In the genomic region with DNA sequence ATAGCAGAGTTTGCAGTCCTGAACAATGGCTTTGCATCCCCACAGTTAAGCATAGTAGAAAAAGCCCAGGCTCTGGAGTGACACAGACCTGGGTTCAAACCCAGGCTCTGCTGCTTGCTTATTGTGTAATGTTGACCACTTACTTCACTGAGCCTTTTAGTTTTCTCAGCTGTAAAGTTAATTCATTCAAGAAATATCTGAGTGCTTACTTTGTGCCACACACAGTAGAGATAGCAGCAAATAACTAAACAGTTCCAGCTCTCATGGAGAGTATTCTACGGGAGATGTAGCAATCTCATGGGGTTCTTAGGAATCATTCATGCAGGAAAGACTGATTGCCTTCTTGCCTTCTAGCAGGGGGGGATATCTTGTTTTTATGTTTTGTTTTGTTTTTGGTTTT, we compare ENCODE assay signal across 19 cellular contexts.
A peak's percentile ranks its signal among the peaks of the same experiment; 100 is the strongest.
DNase-seq lines count a peak whose midpoint lies in the region; ATAC-seq, FAIRE-seq and TF ChIP-seq lines count a peak whose summit lies in the region.
"Had no signal": no experiment of that assay in that cellular context is flagged by ENCODE, and none has a peak within 500 bp of the region (broad histone marks: within the 10 kb centered on the region; RNA-seq: fewer than 3 reads in every experiment).

No MANE protein-coding gene starts in this region.

- H3K4me1 Mint-ChIP-seq in CD14-positive monocyte: no peaks in the 10 kb centered on the region
- H3K4me1 Mint-ChIP-seq: CD4-positive, CD25-positive, alpha-beta regulatory T cell had no signal

- H3F3A ChIP-seq in PC-3 (ENCODE audit: low read length, unreplicated experiment): peaks cover 7% of the 10 kb centered on the region

- no peaks in the 10 kb centered on the region for H3K27me3 ChIP-seq in PC-3 (ENCODE audit: low read length)
- H3K27me3 ChIP-seq in parathyroid adenoma (ENCODE audit: control insufficient read depth, insufficient read depth, low read length): no peaks in the 10 kb centered on the region
- H3K27me3 ChIP-seq: SJCRH30 had no signal

- ATAC-seq in PC-3 (no peak), HG03521 (IDR thresholded peaks at IDR 0.05; ENCODE audit: unreplicated experiment) (no peak)
- ATAC-seq: K562 had no signal

- intact Hi-C loops in PC-3 (cut with micrococcal nuclease) (loop anchor here (5.0 kb wide), 1 partner anchor 114 kb away; no protein-coding TSS in a partner anchor), CD14-positive monocyte (cut with micrococcal nuclease) (no loop called here)

- TF ChIP-seq CTCF in PC-3 (conservative IDR thresholded peaks at IDR 0.05; ENCODE audit: low read depth, low read length): no peak
- TF ChIP-seq CTCF in parathyroid adenoma (IDR thresholded peaks at IDR 0.05): no peak
- no peak for TF ChIP-seq CTCF in CD14-positive monocyte (IDR thresholded peaks at IDR 0.05)

- H2AFZ ChIP-seq in PC-3 (ENCODE audit: low read length) (no peak overlapping the region), parathyroid adenoma (no peak overlapping the region)

- no peaks in the 10 kb centered on the region for H3K9me2 ChIP-seq in PC-3 (replicated peaks; ENCODE audit: low read length)

- peaks cover 0 to 3% (median 0%) of the 10 kb centered on the region in 7 donors for H3K9me3 Mint-ChIP-seq in CD14-positive monocyte
- H3K9me3 Mint-ChIP-seq: CD4-positive, CD25-positive, alpha-beta regulatory T cell had no signal

- H3K27ac ChIP-seq in PC-3 (ENCODE audit: low read length) (peak overlapping the region; percentile 100), parathyroid adenoma (peak overlapping the region; percentile 95)
- H3K27ac ChIP-seq: SJCRH30 had no signal

- no peak overlapping the region for H3K27ac Mint-ChIP-seq in CD14-positive monocyte
- H3K27ac Mint-ChIP-seq: CD4-positive, CD25-positive, alpha-beta regulatory T cell; H9 had no signal

- no peak for TF ChIP-seq POLR2A in H54 (IDR thresholded peaks at IDR 0.05; ENCODE audit: low read depth, low read length)

- H3K4me1 ChIP-seq in PC-3 (ENCODE audit: insufficient read depth, low read length) (peaks cover 36% of the 10 kb centered on the region), parathyroid adenoma (peaks cover 20% of the 10 kb centered on the region)
- H3K4me1 ChIP-seq: Caco-2, SJCRH30 had no signal

- no peaks in the 10 kb centered on the region for H3K9me3 ChIP-seq in PC-3 (ENCODE audit: low read length)
- H3K9me3 ChIP-seq in parathyroid adenoma (ENCODE audit: control insufficient read depth, low read length): no peaks in the 10 kb centered on the region
- H3K9me3 ChIP-seq: Caco-2, SJCRH30 had no signal

- H3K27me3 Mint-ChIP-seq in CD14-positive monocyte (ENCODE audit: low read depth in 3 of 3): peaks cover 0 to 4% (median 1%) of the 10 kb centered on the region in 3 donors
- H3K27me3 Mint-ChIP-seq: CD4-positive, CD25-positive, alpha-beta regulatory T cell had no signal

- H3K79me2 ChIP-seq in PC-3 (ENCODE audit: low read length) (no peaks in the 10 kb centered on the region), parathyroid adenoma (no peaks in the 10 kb centered on the region)

- no peaks in the 10 kb centered on the region for H3K36me3 ChIP-seq in PC-3 (ENCODE audit: low read depth, low read length)
- H3K36me3 ChIP-seq in parathyroid adenoma (ENCODE audit: control insufficient read depth, insufficient read depth, low read length): no peaks in the 10 kb centered on the region
- H3K36me3 ChIP-seq: SJCRH30 had no signal

- H3K9ac ChIP-seq in PC-3 (ENCODE audit: low read length) (peak overlapping the region; percentile 76), parathyroid adenoma (no peak overlapping the region)

- CTCF ChIA-PET in PC-3 (lab: Charles Lee): no interaction called here

- H3K4me2 ChIP-seq in PC-3 (ENCODE audit: low read length): peak overlapping the region; percentile 73
- no peak overlapping the region for H3K4me2 ChIP-seq in parathyroid adenoma (ENCODE audit: low read length)

- H4K20me1 ChIP-seq in PC-3 (ENCODE audit: low read length): no peaks in the 10 kb centered on the region

- DNase-seq in PC-3: no peak
- DNase-seq in fibroblast of gingiva (ENCODE audit: low read depth): peak; percentile 64
- no peak for DNase-seq in NCI-H1694 (lab: John Stamatoyannopoulos, UW)
- no peak for DNase-seq in CD14-positive monocyte (ENCODE audit: low spot score)
- no peak for DNase-seq in H54 (ENCODE audit: insufficient read length, low spot score)
- DNase-seq: AML-193; Caco-2; CD4-positive, CD25-positive, alpha-beta regulatory T cell; H9; MV-4-11; NCI-H1417; NCI-H1930; NCI-H2171 treated with DMSO at 0.1 percent for 48 hours; NCI-H748 treated with DMSO at 0.1 percent for 48 hours; SJCRH30 had no signal

- H3K4me3 Mint-ChIP-seq in CD14-positive monocyte: no peak overlapping the region
- H3K4me3 Mint-ChIP-seq: CD4-positive, CD25-positive, alpha-beta regulatory T cell; H9 had no signal

- no TSS peak for BruUV-seq in PC-3 (replicated peaks; lab: Mats Ljungman, UMichigan)

- no peak overlapping the region for H3K4me3 ChIP-seq in PC-3 (ENCODE audit: low read length)
- no peak overlapping the region for H3K4me3 ChIP-seq in parathyroid adenoma (ENCODE audit: low read depth, low read length)
- H3K4me3 ChIP-seq: K562, SJCRH30 had no signal

- FAIRE-seq in H54 (lab: Jason Lieb, UNC): no peak
- FAIRE-seq: GM19239, K562 had no signal

- H3K36me3 Mint-ChIP-seq in CD14-positive monocyte: peaks cover 20 to 27% of the 10 kb centered on the region in 2 donors

- POLR2A ChIA-PET in PC-3 (lab: Charles Lee; ENCODE audit: unreplicated experiment): no interaction called here
